23 cellular contexts compared by ENCODE assay signal in the genomic region with DNA sequence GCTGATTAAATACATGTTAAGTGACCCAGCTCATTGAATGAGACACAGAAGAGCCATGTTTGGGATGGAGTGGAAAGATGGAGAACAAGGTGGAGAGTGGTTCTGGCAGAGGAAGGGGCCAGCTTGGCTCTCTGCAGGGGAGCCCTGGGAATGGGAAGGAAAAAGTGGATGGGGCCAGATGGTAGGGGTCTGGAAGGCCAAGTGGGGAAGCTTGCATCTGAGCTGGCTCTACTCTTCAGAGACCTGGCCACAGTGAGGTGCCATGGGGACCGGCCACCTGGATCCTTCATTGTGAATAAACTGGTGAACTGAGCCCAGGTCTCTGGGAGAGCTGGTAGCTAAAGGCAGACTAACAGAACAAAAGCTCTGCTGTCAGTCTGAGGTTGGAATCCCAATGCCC. TPM values are rescaled to one million over a fixed set of nuclear protein-coding genes. Genes with fewer than 3 reads are reported as not detected.
"Had no signal": no experiment of that assay in that cellular context is flagged by ENCODE, and none has a peak within 500 bp of the region (broad histone marks: within the 10 kb centered on the region; RNA-seq: fewer than 3 reads in every experiment).

No MANE protein-coding gene starts in this region.

- ATAC-seq: activated CD8-positive, alpha-beta T cell treated with anti-CD3 and anti-CD28 coated beads for 36 hours; activated naive CD8-positive, alpha-beta T cell treated with anti-CD3 and anti-CD28 coated beads, Interleukin-2, amount 50 U/mL, for 24 hours; activated T-cell treated with anti-CD3 and anti-CD28 coated beads, Interleukin-2, amount 50 U/mL, for 4 hours; heart right ventricle; natural killer cell; stimulated activated naive CD8-positive, alpha-beta T cell treated with anti-CD3 and anti-CD28 coated beads, Interleukin-15, Interleukin-2, amounts not matched to agents 100 U/mL and 50 U/mL, for 24 hours; T-helper 17 cell; WTC11 had no signal

- H3K27ac ChIP-seq: breast epithelium, colonic mucosa, epithelial cell of prostate, esophagus squamous epithelium, neural progenitor cell, right atrium auricular region, testis had no signal

- H3K36me3 Mint-ChIP-seq: natural killer cell, neural progenitor cell, WTC11 had no signal

- H3K9me3 Mint-ChIP-seq: activated T-helper 2 cell treated with anti-CD3 and anti-CD28 coated beads, Interferon-gamma antibody, Interleukin-2, Interleukin-4, amounts not matched to agents 10 μg/mL and 5 μg/mL and 100 μg/mL, durations not matched to agents 14 hours and 24 hours and 36 hours had no signal

- H3K4me1 Mint-ChIP-seq: natural killer cell had no signal

- H3K36me3 ChIP-seq: breast epithelium, colonic mucosa, esophagus squamous epithelium, heart right ventricle, neural progenitor cell, right atrium auricular region, transverse colon had no signal

- DNase-seq: activated CD4-positive, alpha-beta T cell treated with anti-CD3 and anti-CD28 coated beads, Interleukin-2, amount 50 U/mL, for 1 hour; activated CD8-positive, alpha-beta T cell treated with anti-CD3 and anti-CD28 coated beads for 36 hours; activated naive CD8-positive, alpha-beta T cell treated with anti-CD3 and anti-CD28 coated beads, Interleukin-2, amount 50 U/mL, for 24 hours; activated T-cell treated with anti-CD3 and anti-CD28 coated beads, Interleukin-2, amount 50 U/mL, for 4 hours; central memory CD4-positive, alpha-beta T cell; colonic mucosa; effector CD8-positive, alpha-beta T cell; esophagus squamous epithelium; foreskin melanocyte; heart right ventricle; natural killer cell; stimulated activated CD4-positive, alpha-beta T cell treated with anti-CD3 and anti-CD28 coated beads, Interleukin-15, amount 100 ng/mL, for 24 hours; stimulated activated naive CD8-positive, alpha-beta T cell treated with anti-CD3 and anti-CD28 coated beads, Interleukin-15, Interleukin-2, amounts not matched to agents 100 U/mL and 50 U/mL, for 24 hours; T-helper 17 cell; testis; transverse colon had no signal

- H2AFZ ChIP-seq: neural progenitor cell had no signal

- H3K27me3 Mint-ChIP-seq: activated naive CD4-positive, alpha-beta T cell treated with anti-CD3 and anti-CD28 coated beads, Interleukin-2, amount 50 U/mL, for 24 hours had no signal

- H3K4me3 Mint-ChIP-seq: activated CD8-positive, alpha-beta T cell treated with anti-CD3 and anti-CD28 coated beads for 36 hours; activated naive CD4-positive, alpha-beta T cell treated with anti-CD3 and anti-CD28 coated beads, Interleukin-2, amount 50 U/mL, for 24 hours; activated naive CD8-positive, alpha-beta T cell treated with anti-CD3 and anti-CD28 coated beads, Interleukin-2, amount 50 U/mL, for 24 hours; activated T-cell treated with anti-CD3 and anti-CD28 coated beads, Interleukin-2, amount 50 U/mL, for 4 hours; natural killer cell; neural progenitor cell; T-helper 17 cell; WTC11 had no signal

- H3K4me2 ChIP-seq: neural progenitor cell had no signal

- H3K4me1 ChIP-seq: breast epithelium, colonic mucosa, testis had no signal

- H3K9me3 ChIP-seq: breast epithelium, colonic mucosa, esophagus squamous epithelium, testis, transverse colon had no signal

- H3K4me3 ChIP-seq: breast epithelium, colonic mucosa, esophagus squamous epithelium, heart right ventricle, neural progenitor cell, right atrium auricular region, testis, transverse colon had no signal

- H3K27ac Mint-ChIP-seq: activated CD8-positive, alpha-beta T cell treated with anti-CD3 and anti-CD28 coated beads for 36 hours; activated naive CD4-positive, alpha-beta T cell treated with anti-CD3 and anti-CD28 coated beads, Interleukin-2, amount 50 U/mL, for 24 hours; activated naive CD8-positive, alpha-beta T cell treated with anti-CD3 and anti-CD28 coated beads, Interleukin-2, amount 50 U/mL, for 24 hours; activated T-helper 2 cell treated with anti-CD3 and anti-CD28 coated beads, Interferon-gamma antibody, Interleukin-2, Interleukin-4, amounts not matched to agents 10 μg/mL and 5 μg/mL and 100 μg/mL, durations not matched to agents 14 hours and 24 hours and 36 hours; natural killer cell; neural progenitor cell; T-helper 17 cell; WTC11 had no signal

- H3K27me3 ChIP-seq: breast epithelium, colonic mucosa, esophagus squamous epithelium, neural progenitor cell, right atrium auricular region, testis, transverse colon had no signal

- H3K9ac ChIP-seq: neural progenitor cell had no signal

RNA-seq across cellular contexts. Expression of gene SIRPA, which starts 48.9 kb away (rescaled TPM):
- total RNA-seq: activated T-helper 2 cell treated with anti-CD3 and anti-CD28 coated beads, Interferon-gamma antibody, Interleukin-2, Interleukin-4, amounts not matched to agents 10 μg/mL and 5 μg/mL and 100 μg/mL, durations not matched to agents 14 hours and 24 hours and 36 hours had no signal
